ENCODE assay signal across 10 cellular contexts in the genomic region with DNA sequence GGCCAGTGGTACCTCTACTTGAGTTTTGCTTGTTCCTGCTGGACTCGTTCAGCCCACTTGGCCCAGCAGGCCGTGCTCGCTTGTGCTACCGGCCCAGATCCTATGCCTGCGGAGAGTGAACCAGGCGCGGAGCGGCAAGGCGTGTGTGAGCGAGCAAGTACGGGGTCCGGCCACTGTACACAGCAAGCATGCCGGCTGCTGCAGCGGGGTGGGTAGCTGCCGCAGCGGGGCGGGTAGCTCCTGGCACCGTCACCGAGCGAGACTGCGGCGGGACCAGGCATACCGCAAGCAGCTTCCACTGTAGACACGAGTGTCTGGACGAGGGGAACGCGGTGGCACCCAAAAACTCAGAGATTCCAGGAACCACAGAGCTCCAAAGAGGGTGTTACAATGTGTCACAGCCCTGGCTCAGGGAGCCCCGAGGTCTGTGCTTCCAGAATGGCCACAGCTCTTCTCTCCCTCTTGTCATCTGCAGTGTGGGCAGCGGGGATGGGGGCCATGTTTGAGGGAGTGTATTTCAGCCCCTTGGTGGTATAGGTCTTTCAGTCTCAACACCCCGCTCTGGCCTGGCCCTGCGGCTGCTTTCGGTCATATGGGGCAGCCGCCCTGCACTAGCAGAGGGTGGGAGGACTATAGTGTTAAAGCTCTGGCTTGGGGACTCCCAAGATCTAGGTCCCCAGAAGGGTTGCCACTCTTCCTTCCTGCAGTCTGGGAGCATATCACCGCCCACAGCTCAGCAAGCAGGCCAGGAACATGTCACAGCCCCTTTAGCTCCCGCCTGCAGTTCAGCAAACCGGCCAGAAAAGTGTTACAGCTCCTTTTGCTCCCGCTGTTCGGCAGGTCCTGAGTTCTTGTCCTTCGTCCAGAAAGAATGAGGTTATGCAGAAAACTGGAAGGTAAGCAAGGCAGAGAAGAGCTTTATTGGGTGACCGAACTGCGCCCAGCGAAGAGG. TPM values are rescaled to one million over a fixed set of nuclear protein-coding genes. Genes with fewer than 3 reads are reported as not detected.
DNase-seq lines count a peak whose midpoint lies in the region; ATAC-seq and TF ChIP-seq lines count a peak whose summit lies in the region.
"Had no signal": no experiment of that assay in that cellular context is flagged by ENCODE, and none has a peak within 500 bp of the region (broad histone marks: within the 10 kb centered on the region; RNA-seq: fewer than 3 reads in every experiment).

No MANE protein-coding gene starts in this region.

- H3K9me3 ChIP-seq in body of pancreas (no peaks in the 10 kb centered on the region), lower lobe of right lung (no peaks in the 10 kb centered on the region), thymus (ENCODE audit: control insufficient read depth) (no peaks in the 10 kb centered on the region), PC-9 (ENCODE audit: insufficient read depth, low read depth) (no peaks in the 10 kb centered on the region)
- H3K9me3 ChIP-seq: neutrophil had no signal

- no peak overlapping the region for H3K4me2 ChIP-seq in PC-9

- TF ChIP-seq POLR2A in body of pancreas (IDR thresholded peaks at IDR 0.05), result no peak

- H3F3A ChIP-seq in PC-9 (ENCODE audit: insufficient read depth, low read depth), result no peaks in the 10 kb centered on the region

- POLR2A ChIA-PET in PC-9 (lab: Charles Lee; ENCODE audit: unreplicated experiment), result no interaction called here

- ATAC-seq in activated CD4-positive, CD25-positive, alpha-beta regulatory T cell treated with anti-CD3 and anti-CD28 coated beads, Interleukin-2, amount 50 U/mL, for 24 hours, result peak; percentile 37 to 41
- ATAC-seq in body of pancreas (peak; percentile 28), lower lobe of right lung (peak; percentile 47 to 58)

- H3K27me3 ChIP-seq in body of pancreas (peaks cover 0 to 3% of the 10 kb centered on the region in 2 donors), lower lobe of right lung (ENCODE audit: low read depth) (no peaks in the 10 kb centered on the region), thymus (ENCODE audit: control insufficient read depth, insufficient read depth) (no peaks in the 10 kb centered on the region), PC-9 (ENCODE audit: insufficient read depth, low read depth) (no peaks in the 10 kb centered on the region)

- BruUV-seq in PC-9 (replicated peaks; lab: Mats Ljungman, UMichigan), result no TSS peak

- H3K4me1 ChIP-seq in body of pancreas (peaks cover 10% of the 10 kb centered on the region), lower lobe of right lung (peaks cover 9% of the 10 kb centered on the region), thymus (ENCODE audit: control insufficient read depth, insufficient read depth, low read length) (peaks cover 5% of the 10 kb centered on the region), PC-9 (replicated peaks; ENCODE audit: insufficient read depth) (peaks cover 15% of the 10 kb centered on the region)

- H3K79me2 ChIP-seq in PC-9 (ENCODE audit: low read depth), result peaks cover 10% of the 10 kb centered on the region

- intact Hi-C loops in body of pancreas (cut with DNase I) (loop anchor here (5.0 kb wide), 1 partner anchor 293 kb away; no protein-coding TSS in a partner anchor), lower lobe of right lung (cut with DNase I) (no loop called here), PC-9 (cut with micrococcal nuclease; ENCODE audit: unreplicated experiment) (loop anchor here (10.0 kb wide), 1 partner anchor 190 kb away; a partner anchor contains a TSS)

- 44 to 46% methylated on average over 28 to 42 of the region's 42 CpGs for WGBS in body of pancreas, 2 donors
- 58% methylated on average over 42 of the region's 42 CpGs for WGBS in thymus

- CTCF ChIA-PET in PC-9 (lab: Charles Lee), result no interaction called here

- H3K27ac ChIP-seq in body of pancreas, result no peak overlapping the region
- H3K27ac ChIP-seq in lower lobe of right lung, result no peak overlapping the region
- no peak overlapping the region for H3K27ac ChIP-seq in thymus (ENCODE audit: low read depth)
- H3K27ac ChIP-seq in PC-9, result no peak overlapping the region
- H3K27ac ChIP-seq: C4-2B, neutrophil had no signal

- no peak for DNase-seq in activated CD4-positive, CD25-positive, alpha-beta regulatory T cell treated with anti-CD3 and anti-CD28 coated beads, Interleukin-2, amount 50 U/mL, for 72 hours
- DNase-seq in body of pancreas (peak; percentile 3 to 25 (median 15)), lower lobe of right lung (peak; percentile 51), D341Med (ENCODE audit: low spot score) (no peak), PC-9 (no peak)
- no peak for DNase-seq in activated effector memory CD4-positive, alpha-beta T cell treated with Interleukin-2 at 50 U/mL for 16 hours

- no peaks in the 10 kb centered on the region for H3K36me3 ChIP-seq in body of pancreas (replicated peaks in 1 of 2; ENCODE audit: insufficient read depth in 1 of 2, low read depth in 2 of 2)
- H3K36me3 ChIP-seq in lower lobe of right lung, result no peaks in the 10 kb centered on the region
- no peaks in the 10 kb centered on the region for H3K36me3 ChIP-seq in thymus (ENCODE audit: control insufficient read depth, insufficient read depth)
- no peaks in the 10 kb centered on the region for H3K36me3 ChIP-seq in PC-9 (ENCODE audit: low read depth)
- H3K36me3 ChIP-seq: neutrophil had no signal

- H4K20me1 ChIP-seq in PC-9 (ENCODE audit: insufficient read depth), result no peaks in the 10 kb centered on the region

- H3K4me3 ChIP-seq in body of pancreas (no peak overlapping the region), lower lobe of right lung (peak overlapping the region; percentile 43), thymus (ENCODE audit: low read length) (peak overlapping the region; percentile 36), PC-9 (no peak overlapping the region)

- H3K9me2 ChIP-seq in PC-9 (ENCODE audit: insufficient read depth), result no peaks in the 10 kb centered on the region; the same call in 1 of the 2 replicates

- TF ChIP-seq CTCF in body of pancreas (IDR thresholded peaks at IDR 0.05), result no peak
- TF ChIP-seq CTCF in lower lobe of right lung (IDR thresholded peaks at IDR 0.05), result no peak
- TF ChIP-seq CTCF in PC-9 (conservative IDR thresholded peaks at IDR 0.05), result no peak

- no peak overlapping the region for H2AFZ ChIP-seq in PC-9

RNA-seq across cellular contexts. Expression of a gene that starts 6.1 kb away (rescaled TPM):
- total RNA-seq in body of pancreas (10 to 100 TPM; 21.4 to 28.0 TPM), lower lobe of right lung (35.9 TPM), PC-9 (2021) (21.5 and 22.9 TPM in 2 replicates)
- polyA plus RNA-seq in thymus, result 90.6 TPM

RNA-seq across cellular contexts. Expression of a gene that starts 11.6 kb away (rescaled TPM):
- total RNA-seq in body of pancreas (not detected), lower lobe of right lung (not detected), PC-9 (2021) (not detected in 2 replicates)
- 0.14 TPM for polyA plus RNA-seq in thymus

RNA-seq across cellular contexts. Expression of a gene that starts 19.7 kb away (rescaled TPM):
- total RNA-seq in body of pancreas (not detected), lower lobe of right lung (not detected), PC-9 (2021) (not detected in 2 replicates)
- polyA plus RNA-seq in thymus, result 0.18 TPM

RNA-seq across cellular contexts. Expression of a gene that starts 51.1 kb away (rescaled TPM):
- total RNA-seq in body of pancreas (1 to 10 TPM in 1 of 2 donors, not detected in 1; 2.6 TPM), lower lobe of right lung (5.6 TPM), PC-9 (2021) (0.13 and 0.24 TPM in 2 replicates)
- polyA plus RNA-seq in thymus, result 0.89 TPM

RNA-seq across cellular contexts. Expression of a gene that starts 53.8 kb away (rescaled TPM):
- under 1 TPM; 0.33 to 0.52 TPM for total RNA-seq in body of pancreas
- 1.9 TPM for total RNA-seq in lower lobe of right lung
- 0.62 TPM for polyA plus RNA-seq in thymus
- total RNA-seq in PC-9 (2021), result not detected in 2 replicates

Comparison
In these comparisons a context has a peak if more than half of its experiments do, and no peak if none do; other contexts are left out.
1. DNase-seq: peak in body of pancreas (4 of 4) and lower lobe of right lung (single experiment); none in activated CD4-positive, CD25-positive, alpha-beta regulatory T cell treated with anti-CD3 and anti-CD28 coated beads, Interleukin-2, amount 50 U/mL, for 72 hours (single experiment), D341Med (single experiment), PC-9 (0 of 2) and activated effector memory CD4-positive, alpha-beta T cell treated with Interleukin-2 at 50 U/mL for 16 hours (single experiment).
2. H3K4me3 ChIP-seq: peak in lower lobe of right lung (single experiment) and thymus (single experiment); none in body of pancreas (0 of 2) and PC-9 (single experiment).
3. Peak in every context shown above with its lines, with median percentiles within 50 percentile points of each other: ATAC-seq.